Comparison of ENCODE assay signal across 1 cellular context in genomic region chr2:201860541-201861154, GRCh38.
TF ChIP-seq lines count a peak whose summit lies in the region.

No MANE protein-coding gene starts in this region.

TF ChIP-seq in K562, 482 proteins besides CTCF, POLR2A, EP300 and RAD21 (continued from another document):
- TF ChIP-seq NKRF (IDR thresholded peaks at IDR 0.05; ENCODE audit: borderline replicate concordance) (no peak), DEAF1 (CRISPR knock-in tag; IDR thresholded peaks at IDR 0.05) (peak; percentile 22; the same call in 1 of the 2 replicates), ZNF592 (IDR thresholded peaks at IDR 0.05) (no peak), PTTG1 (tag; IDR thresholded peaks at IDR 0.05; ENCODE audit: low read depth) (no peak), MYNN (IDR thresholded peaks at IDR 0.05) (no peak), MYNN (CRISPR knock-in tag; IDR thresholded peaks at IDR 0.05) (no peak), THRA (IDR thresholded peaks at IDR 0.05) (no peak), CTBP1 (IDR thresholded peaks at IDR 0.05; ENCODE audit: borderline replicate concordance) (0 out of 2 replicates have a peak, but pooled peaks have one; percentile 35)
TF ChIP-seq in K562: peak in this region for 8.
